1 cellular context compared by ENCODE assay signal in genomic region chr2:177796644-177797415, GRCh38.
TF ChIP-seq lines count a peak whose summit lies in the region.

No MANE protein-coding gene starts in this region.

TF ChIP-seq in SK-N-SH treated with all-trans-retinoic acid at 6 μM for 48 hours, 23 proteins besides CTCF, POLR2A, EP300 and RAD21 (continued from another document):
- no peak for TF ChIP-seq CREB5 (CRISPR knock-in tag; IDR thresholded peaks at IDR 0.05; ENCODE audit: low read depth)
